8 cellular contexts compared by ENCODE assay signal in the genomic region with DNA sequence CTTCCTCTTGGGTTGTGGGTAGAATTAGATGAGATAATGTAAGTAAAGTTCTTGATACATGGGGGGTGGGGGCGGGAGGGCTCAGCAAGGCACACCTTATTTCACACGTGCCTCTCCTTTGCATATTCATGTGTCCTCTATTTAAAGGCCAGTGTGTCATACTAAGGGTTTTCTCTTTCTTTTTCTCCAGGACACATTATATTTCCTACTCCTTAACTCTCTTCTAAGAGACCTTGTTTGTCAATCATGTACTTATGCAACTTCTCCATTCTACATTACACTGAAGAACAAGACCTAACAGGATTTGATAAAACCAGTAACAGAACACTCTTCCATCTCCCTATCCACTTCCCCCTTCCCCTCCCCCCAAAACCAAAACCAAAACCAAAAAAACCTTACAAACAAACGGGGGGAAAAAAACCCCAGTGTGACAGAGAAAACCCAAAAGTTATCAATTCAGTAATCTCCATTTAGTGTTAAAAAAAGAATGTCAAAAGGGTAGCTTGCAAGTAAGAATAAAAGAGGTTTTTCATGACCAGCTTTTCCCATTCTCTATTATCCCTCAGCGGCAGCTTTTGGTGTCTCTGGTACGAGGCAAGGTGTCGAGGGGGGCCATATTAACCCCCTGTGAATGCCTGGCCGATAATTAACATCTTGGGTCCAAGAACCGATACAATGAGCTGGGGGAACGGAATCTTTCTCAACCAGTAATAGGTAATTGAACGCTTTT.
DNase-seq lines count a peak whose midpoint lies in the region; ATAC-seq, FAIRE-seq and TF ChIP-seq lines count a peak whose summit lies in the region.

No MANE protein-coding gene starts in this region.

- H3K4me1 ChIP-seq in K562 (replicated peaks in 1 of 2; ENCODE audit: control insufficient read depth in 2 of 2, insufficient read depth in 2 of 2, low read length in 2 of 2) (peaks cover 0 to 10% of the 10 kb centered on the region in 2 experiments; a peak in 4 of 5 replicates), left lung (peaks cover 0 to 20% of the 10 kb centered on the region in 2 donors), thyroid gland (no peaks in the 10 kb centered on the region)

- ATAC-seq in GM18907 (IDR thresholded peaks at IDR 0.05; ENCODE audit: unreplicated experiment) (peak; percentile 49), K562 (no peak; the same call in 2 of the 3 replicates), left lung (peak; percentile 51), GM21528 (IDR thresholded peaks at IDR 0.05; ENCODE audit: low FRiP score, unreplicated experiment) (no peak)

- peak; percentile 19 for FAIRE-seq in K562 (lab: Jason Lieb, UNC)

- TF ChIP-seq CTCF in K562 (IDR thresholded peaks at IDR 0.05 in 2 of 3, conservative IDR thresholded peaks at IDR 0.05 in 1 of 3; ENCODE audit: insufficient read depth in 2 of 3, low read depth in 1 of 3, low read length in 3 of 3) (no peak), left lung (IDR thresholded peaks at IDR 0.05) (no peak), thyroid gland (IDR thresholded peaks at IDR 0.05) (no peak)

- peak overlapping the region; percentile 22; the same call in 1 of the 2 replicates for H3K4me3 ChIP-seq in K562
- H3K4me3 ChIP-seq in left lung: peak overlapping the region; percentile 34 to 52
- peak overlapping the region in 2 of 3 donors; percentile 15 to 40 for H3K4me3 ChIP-seq in thyroid gland (replicated peaks in 1 of 3)

- no peak overlapping the region for H3K27ac ChIP-seq in K562 (ENCODE audit: extremely low read depth, low read depth, low read length)
- H3K27ac ChIP-seq in left lung: peak overlapping the region in 1 of 2 donors; percentile 72
- H3K27ac ChIP-seq in thyroid gland: peak overlapping the region in 2 of 3 donors; percentile 29 to 73

- H3K9me3 ChIP-seq in K562 (replicated peaks; ENCODE audit: control insufficient read depth, insufficient read depth, low read depth, low read length): no peaks in the 10 kb centered on the region; the same call in 1 of the 2 replicates
- no peaks in the 10 kb centered on the region for H3K9me3 ChIP-seq in left lung
- no peaks in the 10 kb centered on the region for H3K9me3 ChIP-seq in thyroid gland

- no peak overlapping the region for H3K9ac ChIP-seq in K562 (ENCODE audit: insufficient read depth in 1 of 2, low read depth in 2 of 2, low read length in 2 of 2)

- POLR2A ChIA-PET in K562 (lab: Yijun Ruan, JAX): no interaction called here

- no peak for TF ChIP-seq RAD21 in K562 (CRISPR knock-in tag; conservative IDR thresholded peaks at IDR 0.05 in 1 of 2, IDR thresholded peaks at IDR 0.05 in 1 of 2)

- no peaks in the 10 kb centered on the region for H3K36me3 ChIP-seq in K562 (ENCODE audit: control insufficient read depth, insufficient read depth, low read length)
- no peaks in the 10 kb centered on the region for H3K36me3 ChIP-seq in left lung
- H3K36me3 ChIP-seq in thyroid gland: no peaks in the 10 kb centered on the region

- CTCF ChIA-PET in K562 (lab: Yijun Ruan, JAX; ENCODE audit: low intra/inter-chr PET ratio): no interaction called here

- H3K27me3 ChIP-seq in K562 (ENCODE audit: control insufficient read depth in 2 of 2, insufficient read depth in 2 of 2, low read length in 2 of 2) (no peaks in the 10 kb centered on the region), left lung (peaks cover 0 to 31% of the 10 kb centered on the region in 2 donors), thyroid gland (no peaks in the 10 kb centered on the region)

- H3K9me1 ChIP-seq in K562 (ENCODE audit: control insufficient read depth, insufficient read depth, low read length): no peaks in the 10 kb centered on the region

- no peaks in the 10 kb centered on the region for H3K79me2 ChIP-seq in K562 (ENCODE audit: control insufficient read depth, insufficient read depth, low read length)

- no peaks in the 10 kb centered on the region for H4K20me1 ChIP-seq in K562 (replicated peaks; ENCODE audit: control insufficient read depth, insufficient read depth, low read length)

- TF ChIP-seq POLR2A in K562 (conservative IDR thresholded peaks at IDR 0.05): no peak
- no peak for TF ChIP-seq POLR2A in thyroid gland (IDR thresholded peaks at IDR 0.05)

- DNase-seq in NCI-H1417 (lab: John Stamatoyannopoulos, UW): peak; percentile 29 to 93 (median 84)
- DNase-seq in K562 (ENCODE audit: extremely low read depth in 1 of 4, low spot score in 3 of 4): no peak
- DNase-seq in left lung: no peak
- no peak for DNase-seq in thyroid gland
- no peak for DNase-seq in cerebellum (ENCODE audit: low spot score)
- no peak for DNase-seq in ACHN

- intact Hi-C loops in K562 (cut with micrococcal nuclease): no loop called here
- intact Hi-C loops in left lung (cut with DNase I): no loop called here
- intact Hi-C loops in thyroid gland (cut with DNase I): no loop called here

- 0 out of 2 replicates have a peak overlapping the region, but pooled peaks have one; percentile 48 for H2AFZ ChIP-seq in K562 (ENCODE audit: low read depth, low read length)

- in situ Hi-C loops in K562 (cut with MboI) (loop anchor here (10.0 to 25.0 kb wide), 2 partner anchors 364 to 542 kb away; no protein-coding TSS in a partner anchor), ACHN (cut with HindIII; ENCODE audit: low pct_ligation_motif_present, low pct_unique_long_range_greater_than_20kb, low sequenced_read_pairs) (no loop called here)

- no TSS peak for BruUV-seq in K562 (replicated peaks; lab: Mats Ljungman, UMichigan)

- WGBS in K562 (ENCODE audit: insufficient coverage, low coverage, missing lambda C conversion rate): 44% methylated on average over 7 of the region's 10 CpGs
- WGBS in thyroid gland, 2 donors: 63 to 64% methylated on average over 10 of the region's 10 CpGs

- TF ChIP-seq EP300 in K562 (IDR thresholded peaks at IDR 0.05; ENCODE audit: low read length): no peak

- peak overlapping the region; percentile 55 for H3K4me2 ChIP-seq in K562 (ENCODE audit: insufficient read depth, low read length)

TF ChIP-seq in K562, 482 proteins besides CTCF, POLR2A, EP300 and RAD21:
- TF ChIP-seq CEBPB (tag; IDR thresholded peaks at IDR 0.05) (peak; percentile 29; the same call in 1 of the 2 replicates), ZNF699 (CRISPR knock-in tag; IDR thresholded peaks at IDR 0.05; ENCODE audit: insufficient replicate concordance) (no peak), SPI1 (IDR thresholded peaks at IDR 0.05; ENCODE audit: borderline replicate concordance, low read depth, low read length) (peak; percentile 14; the same call in 1 of the 2 replicates), PKNOX1 (IDR thresholded peaks at IDR 0.05) (peak; percentile 69; the same call in 1 of the 2 replicates), POLR3A (IDR thresholded peaks at IDR 0.05; ENCODE audit: borderline replicate concordance, extremely low read depth, insufficient read depth, insufficient read length) (no peak), ZFP30 (CRISPR knock-in tag; IDR thresholded peaks at IDR 0.05; ENCODE audit: borderline replicate concordance) (no peak), VEZF1 (CRISPR knock-in tag; IDR thresholded peaks at IDR 0.05) (peak; percentile 18; the same call in 1 of the 2 replicates), ZNF384 (IDR thresholded peaks at IDR 0.05; ENCODE audit: low read depth, low read length) (no peak)

Comparison
In these comparisons a context has a peak if more than half of its experiments do, and no peak if none do; other contexts are left out.
1. ATAC-seq: peak in GM18907 (single experiment) and left lung (single experiment); none in K562 (single experiment) and GM21528 (single experiment).
2. DNase-seq: peak in NCI-H1417 (3 of 3); none in K562 (0 of 4), left lung (0 of 2), thyroid gland (0 of 2), cerebellum (single experiment) and ACHN (single experiment).
3. Peak in every context shown above with its lines, with median percentiles within 50 percentile points of each other: H3K4me3 ChIP-seq.